8 cellular contexts compared by ENCODE assay signal in the genomic region with DNA sequence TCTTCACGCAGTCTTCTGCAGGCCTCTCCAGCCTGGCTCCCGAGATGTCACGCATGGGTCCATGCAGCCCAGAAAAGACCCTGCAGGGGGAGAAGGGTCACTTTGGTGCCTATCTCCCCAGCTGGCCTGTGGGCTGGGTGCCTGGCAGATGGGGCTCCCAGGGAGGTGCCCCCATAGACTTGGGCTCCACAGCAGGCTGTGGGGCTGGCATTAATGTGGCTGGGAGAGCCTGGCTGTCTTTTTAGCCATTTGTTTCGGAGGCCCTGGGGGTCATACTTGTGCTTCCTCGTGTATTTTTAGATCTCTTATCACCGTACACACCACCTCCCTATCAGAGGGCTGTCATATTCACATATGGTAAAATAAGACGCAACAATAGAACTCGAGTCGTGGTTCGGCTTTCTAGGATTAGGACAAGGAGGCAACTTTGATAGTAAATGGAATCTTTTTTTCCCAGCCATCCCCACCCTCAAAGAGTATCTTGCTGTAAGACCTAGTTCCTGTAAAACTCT.
A peak's percentile ranks its signal among the peaks of the same experiment; 100 is the strongest.
DNase-seq lines count a peak whose midpoint lies in the region; ATAC-seq, FAIRE-seq and TF ChIP-seq lines count a peak whose summit lies in the region.

No MANE protein-coding gene starts in this region.

- no peak for FAIRE-seq in small intestine (lab: Jason Lieb, UNC)

- H3K9me3 ChIP-seq in HUES48 (ENCODE audit: control insufficient read depth, insufficient read depth, low read length) = no peaks in the 10 kb centered on the region
- no peaks in the 10 kb centered on the region for H3K9me3 ChIP-seq in right atrium auricular region
- no peaks in the 10 kb centered on the region for H3K9me3 ChIP-seq in small intestine (ENCODE audit: control insufficient read depth, low read depth)

- H3K9me3 Mint-ChIP-seq in activated CD8-positive, alpha-beta T cell treated with anti-CD3 and anti-CD28 coated beads for 36 hours = no peaks in the 10 kb centered on the region

- CTCF ChIA-PET in activated CD8-positive, alpha-beta T cell treated with anti-CD3 and anti-CD28 coated beads for 36 hours (lab: Charles Lee) = interaction anchor here (1.1 to 3.9 kb wide), 6 partner anchors 8 to 120 kb away, joined by 3 to 35 read pairs (median 4); no protein-coding TSS in a partner anchor

- intact Hi-C loops in activated CD8-positive, alpha-beta T cell treated with anti-CD3 and anti-CD28 coated beads for 36 hours (cut with micrococcal nuclease) = no loop called here

- peak overlapping the region; percentile 74 for H3K27ac ChIP-seq in HUES48 (ENCODE audit: low read depth, low read length)
- H3K27ac ChIP-seq in right atrium auricular region = peak overlapping the region; percentile 80 to 84
- peak overlapping the region; percentile 5 to 73 for H3K27ac ChIP-seq in small intestine (ENCODE audit: low read depth in 1 of 2, low read length in 1 of 2)

- H3K9ac ChIP-seq in HUES48 (ENCODE audit: low read depth, low read length) = peak overlapping the region; percentile 15; the same call in 1 of the 2 replicates

- H3K4me1 Mint-ChIP-seq in activated CD8-positive, alpha-beta T cell treated with anti-CD3 and anti-CD28 coated beads for 36 hours (ENCODE audit: low read depth) = peaks cover 90% of the 10 kb centered on the region

- H3K27me3 ChIP-seq in HUES48 (ENCODE audit: control insufficient read depth, insufficient read depth, low read length) = no peaks in the 10 kb centered on the region
- H3K27me3 ChIP-seq in right atrium auricular region = no peaks in the 10 kb centered on the region
- H3K27me3 ChIP-seq in small intestine (ENCODE audit: control insufficient read depth in 2 of 2, insufficient read depth in 2 of 2, low read length in 2 of 2) = no peaks in the 10 kb centered on the region

- DNase-seq in activated CD8-positive, alpha-beta T cell treated with anti-CD3 and anti-CD28 coated beads for 36 hours = no peak
- DNase-seq in right atrium auricular region (ENCODE audit: low spot score) (no peak), small intestine (no peak), NCI-H524 (lab: John Stamatoyannopoulos, UW) (no peak), HK-2 (ENCODE audit: unreplicated experiment) (no peak), NCI-H1105 (lab: John Stamatoyannopoulos, UW) (no peak)

- ATAC-seq in activated CD8-positive, alpha-beta T cell treated with anti-CD3 and anti-CD28 coated beads for 36 hours = no peak
- ATAC-seq in GM18861 (IDR thresholded peaks at IDR 0.05; ENCODE audit: unreplicated experiment) = no peak

- peaks cover 44% of the 10 kb centered on the region for H3K36me3 Mint-ChIP-seq in activated CD8-positive, alpha-beta T cell treated with anti-CD3 and anti-CD28 coated beads for 36 hours (ENCODE audit: low read depth)

- H3K4me1 ChIP-seq in HUES48 (ENCODE audit: control insufficient read depth, insufficient read depth, low read length) = peaks cover 42% of the 10 kb centered on the region
- peaks cover 4 to 97% of the 10 kb centered on the region in 2 donors for H3K4me1 ChIP-seq in right atrium auricular region
- peaks cover 22 to 51% of the 10 kb centered on the region in 2 donors for H3K4me1 ChIP-seq in small intestine (ENCODE audit: control insufficient read depth in 2 of 2, insufficient read depth in 1 of 2, low read depth in 1 of 2, low read length in 1 of 2)

- H3K4me3 Mint-ChIP-seq in activated CD8-positive, alpha-beta T cell treated with anti-CD3 and anti-CD28 coated beads for 36 hours = peak overlapping the region; percentile 67

- peak overlapping the region; percentile 98 for H3K27ac Mint-ChIP-seq in activated CD8-positive, alpha-beta T cell treated with anti-CD3 and anti-CD28 coated beads for 36 hours

- no peak for TF ChIP-seq CTCF in activated CD8-positive, alpha-beta T cell treated with anti-CD3 and anti-CD28 coated beads for 36 hours (IDR thresholded peaks at IDR 0.05)
- no peak for TF ChIP-seq CTCF in right atrium auricular region (IDR thresholded peaks at IDR 0.05)

- H3K4me3 ChIP-seq in HUES48 (ENCODE audit: low read depth, low read length) (peak overlapping the region; percentile 1; the same call in 1 of the 2 replicates), right atrium auricular region (no peak overlapping the region), small intestine (ENCODE audit: low read depth in 1 of 2, low read length in 2 of 2) (no peak overlapping the region)

- H3K27me3 Mint-ChIP-seq in activated CD8-positive, alpha-beta T cell treated with anti-CD3 and anti-CD28 coated beads for 36 hours = no peaks in the 10 kb centered on the region

- WGBS in small intestine, 3 donors = 66 to 75% (median 69%) methylated on average over 10 of the region's 10 CpGs

- POLR2A ChIA-PET in activated CD8-positive, alpha-beta T cell treated with anti-CD3 and anti-CD28 coated beads for 36 hours (lab: Charles Lee) = interaction anchor here (1.3 to 9.5 kb wide), 8 partner anchors 11 to 302 kb away, joined by 3 to 132 read pairs (median 6); no protein-coding TSS in a partner anchor

- H3K36me3 ChIP-seq in HUES48 (ENCODE audit: control insufficient read depth, insufficient read depth, low read length) (no peaks in the 10 kb centered on the region), right atrium auricular region (no peaks in the 10 kb centered on the region), small intestine (ENCODE audit: control insufficient read depth in 2 of 2, insufficient read depth in 2 of 2, low read length in 2 of 2) (no peaks in the 10 kb centered on the region)
